Comparison of ENCODE assay signal across 8 cellular contexts in genomic region chr1:1432951-1433803, GRCh38. TPM values are rescaled to one million over a fixed set of nuclear protein-coding genes. Genes with fewer than 3 reads are reported as not detected.
DNase-seq lines count a peak whose midpoint lies in the region; ATAC-seq and TF ChIP-seq lines count a peak whose summit lies in the region.

No MANE protein-coding gene starts in this region.

- H3K27me3 ChIP-seq in foreskin keratinocyte (no peaks in the 10 kb centered on the region), MM.1S (replicated peaks; ENCODE audit: insufficient read depth, low read length) (peaks cover 72% of the 10 kb centered on the region)

- H3K9me2 ChIP-seq in MM.1S (replicated peaks; ENCODE audit: insufficient read depth, low read length), result no peaks in the 10 kb centered on the region

- no peak overlapping the region for H3K4me3 ChIP-seq in MM.1S (ENCODE audit: low read length)

- H3K4me1 ChIP-seq in foreskin keratinocyte (peaks cover 9% of the 10 kb centered on the region), MM.1S (ENCODE audit: low read length) (no peaks in the 10 kb centered on the region)

- no peak overlapping the region for H3K4me2 ChIP-seq in MM.1S (ENCODE audit: low read depth, low read length)

- H3K79me2 ChIP-seq in MM.1S (ENCODE audit: low read length), result no peaks in the 10 kb centered on the region

- no peaks in the 10 kb centered on the region for H3K9me3 ChIP-seq in MM.1S (replicated peaks; ENCODE audit: insufficient read depth, low read length)

- no peak overlapping the region for H3K9ac ChIP-seq in MM.1S (ENCODE audit: low read length)

- H3K27ac ChIP-seq in foreskin keratinocyte (no peak overlapping the region), MM.1S (ENCODE audit: low read length) (no peak overlapping the region)

- peak; percentile 54 for ATAC-seq in foreskin keratinocyte
- ATAC-seq in GM18909 (IDR thresholded peaks at IDR 0.05; ENCODE audit: poor library complexity, unreplicated experiment), result no peak
- ATAC-seq in GM18502 (IDR thresholded peaks at IDR 0.05; ENCODE audit: poor library complexity, unreplicated experiment), result no peak
- ATAC-seq in GM18870 (IDR thresholded peaks at IDR 0.05; ENCODE audit: unreplicated experiment), result no peak

- no peaks in the 10 kb centered on the region for H3K36me3 ChIP-seq in MM.1S (replicated peaks; ENCODE audit: insufficient read depth, low read length)

- TF ChIP-seq CTCF in foreskin keratinocyte (conservative IDR thresholded peaks at IDR 0.05), result no peak
- no peak for TF ChIP-seq CTCF in MM.1S (IDR thresholded peaks at IDR 0.05; ENCODE audit: low read length)

- H2AFZ ChIP-seq in MM.1S (ENCODE audit: low read length), result no peak overlapping the region

- H3F3A ChIP-seq in MM.1S (ENCODE audit: insufficient read depth, low read length), result no peaks in the 10 kb centered on the region

- no peaks in the 10 kb centered on the region for H4K20me1 ChIP-seq in MM.1S (ENCODE audit: insufficient read depth, low read length)

- DNase-seq in GF-D8 (lab: John Stamatoyannopoulos, UW) (peak; percentile 66), NCI-H69 (lab: John Stamatoyannopoulos, UW) (peak; percentile 37), foreskin keratinocyte (no peak), nucleus accumbens (lab: John Stamatoyannopoulos, UW) (peak in 52 of 56 donors; percentile 31 to 90 (median 75)), MM.1S (no peak)

RNA-seq across cellular contexts. Expression of gene VWA1, which starts 2.3 kb away (rescaled TPM):
- total RNA-seq in foreskin keratinocyte, result 15.0 and 17.5 TPM in 2 replicates
- 29.1 and 34.9 TPM in 2 replicates for polyA plus RNA-seq in foreskin keratinocyte

RNA-seq across cellular contexts. Expression of gene ANKRD65, which starts 12.1 kb away (rescaled TPM):
- total RNA-seq in foreskin keratinocyte, result 11.6 and 12.5 TPM in 2 replicates
- polyA plus RNA-seq in foreskin keratinocyte, result 14.6 and 16.6 TPM in 2 replicates

RNA-seq across cellular contexts. Expression of gene ATAD3C, which starts 16.3 kb away (rescaled TPM):
- total RNA-seq in foreskin keratinocyte, result 0.46 and 0.51 TPM in 2 replicates
- polyA plus RNA-seq in foreskin keratinocyte, result 0.78 and 0.81 TPM in 2 replicates

RNA-seq across cellular contexts. Expression of gene MRPL20, which starts 26.1 kb away (rescaled TPM):
- total RNA-seq in foreskin keratinocyte, result 126 and 150 TPM in 2 replicates
- polyA plus RNA-seq in foreskin keratinocyte, result 198 and 221 TPM in 2 replicates

RNA-seq across cellular contexts. Expression of gene CCNL2, which starts 34.0 kb away (rescaled TPM):
- 68.6 and 76.6 TPM in 2 replicates for total RNA-seq in foreskin keratinocyte
- 47.1 and 47.7 TPM in 2 replicates for polyA plus RNA-seq in foreskin keratinocyte

Comparison
In these comparisons a context has a peak if more than half of its experiments do, and no peak if none do; other contexts are left out.
1. DNase-seq: peak in GF-D8 (single experiment), NCI-H69 (single experiment) and nucleus accumbens (52 of 56); none in foreskin keratinocyte (0 of 2) and MM.1S (single experiment).